9 cellular contexts compared by ENCODE assay signal in the genomic region with DNA sequence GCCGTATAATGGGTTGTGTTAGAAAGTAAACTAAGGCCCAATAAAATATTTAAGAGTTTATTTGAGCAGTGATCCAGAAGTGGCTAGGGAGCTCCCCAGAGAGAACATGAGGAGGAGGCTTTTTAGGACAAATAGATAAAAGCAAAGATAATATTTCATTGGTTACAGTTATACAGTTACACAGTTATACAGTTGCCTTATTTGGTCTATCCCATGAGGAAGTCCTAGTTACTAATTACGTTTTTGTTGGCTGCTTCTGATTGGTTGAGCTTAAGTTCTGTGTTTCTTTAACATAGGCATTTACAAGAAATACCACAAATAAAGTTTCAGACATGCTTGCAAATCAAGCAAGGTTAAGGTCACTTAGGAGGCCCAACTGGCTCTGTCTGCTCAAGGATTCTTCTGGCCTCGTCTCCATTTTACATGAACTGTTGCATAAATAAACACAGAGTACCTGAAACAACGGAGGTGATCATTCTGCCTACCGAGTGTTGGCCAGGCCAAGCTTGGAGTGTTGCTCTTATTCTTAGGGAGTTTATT. TPM values are rescaled to one million over a fixed set of nuclear protein-coding genes. Genes with fewer than 3 reads are reported as not detected.
DNase-seq lines count a peak whose midpoint lies in the region; ATAC-seq, FAIRE-seq and TF ChIP-seq lines count a peak whose summit lies in the region.
"Had no signal": no experiment of that assay in that cellular context is flagged by ENCODE, and none has a peak within 500 bp of the region (broad histone marks: within the 10 kb centered on the region; RNA-seq: fewer than 3 reads in every experiment).

No MANE protein-coding gene starts in this region.

- H3K9me3 Mint-ChIP-seq in IgD-negative memory B cell (peaks cover 0 to 2% (median 0%) of the 10 kb centered on the region in 3 donors), astrocyte (ENCODE audit: unreplicated experiment) (peaks cover 9% of the 10 kb centered on the region)
- no peaks in the 10 kb centered on the region for H3K9me3 Mint-ChIP-seq in stimulated activated effector memory CD8-positive, alpha-beta T cell treated with anti-CD3 and anti-CD28 coated beads, Interleukin-12 subunit alpha, Interleukin-12 subunit beta, amount 100 ng/mL, for 72 hours

- ATAC-seq in GM21423 (IDR thresholded peaks at IDR 0.05; ENCODE audit: unreplicated experiment) (peak; percentile 83), GM21737 (IDR thresholded peaks at IDR 0.05; ENCODE audit: unreplicated experiment) (no peak)
- ATAC-seq in stimulated activated effector memory CD8-positive, alpha-beta T cell treated with anti-CD3 and anti-CD28 coated beads, Interleukin-12 subunit alpha, Interleukin-12 subunit beta, amount 100 ng/mL, for 72 hours, result peak; percentile 70

- H3K27me3 Mint-ChIP-seq in IgD-negative memory B cell (peaks cover 40% of the 10 kb centered on the region), astrocyte (ENCODE audit: low read depth, unreplicated experiment) (peaks cover 71% of the 10 kb centered on the region)

- H3K4me3 Mint-ChIP-seq in IgD-negative memory B cell (peak overlapping the region; percentile 88 to 98 (median 92)), astrocyte (ENCODE audit: unreplicated experiment) (peak overlapping the region; percentile 55)
- H3K4me3 Mint-ChIP-seq in stimulated activated effector memory CD8-positive, alpha-beta T cell treated with anti-CD3 and anti-CD28 coated beads, Interleukin-12 subunit alpha, Interleukin-12 subunit beta, amount 100 ng/mL, for 72 hours, result peak overlapping the region; percentile 61

- H3K36me3 Mint-ChIP-seq in IgD-negative memory B cell (no peaks in the 10 kb centered on the region), astrocyte (ENCODE audit: low read depth, unreplicated experiment) (peaks cover 7% of the 10 kb centered on the region)
- no peaks in the 10 kb centered on the region for H3K36me3 Mint-ChIP-seq in stimulated activated effector memory CD8-positive, alpha-beta T cell treated with anti-CD3 and anti-CD28 coated beads, Interleukin-12 subunit alpha, Interleukin-12 subunit beta, amount 100 ng/mL, for 72 hours

- no peaks in the 10 kb centered on the region for H3K79me2 ChIP-seq in astrocyte (ENCODE audit: insufficient read depth, low read length)

- H3K4me1 ChIP-seq in astrocyte (ENCODE audit: insufficient read depth, low read length) (no peaks in the 10 kb centered on the region), iPS-15b (ENCODE audit: control insufficient read depth, insufficient read depth, low read length) (peaks cover 9% of the 10 kb centered on the region)
- H3K4me1 ChIP-seq: SJCRH30 had no signal

- H3K4me3 ChIP-seq in astrocyte (ENCODE audit: insufficient read depth, low read depth, low read length) (no peak overlapping the region), iPS-15b (ENCODE audit: low read depth, low read length) (peak overlapping the region; percentile 51)
- H3K4me3 ChIP-seq: SJCRH30 had no signal

- DNase-seq in EL, result peak; percentile 71
- peak; percentile 46 for DNase-seq in astrocyte (ENCODE audit: low read depth)
- peak in 1 of 2 donors; percentile 46 for DNase-seq in stimulated activated effector memory CD8-positive, alpha-beta T cell treated with anti-CD3 and anti-CD28 coated beads, Interleukin-12 subunit alpha, Interleukin-12 subunit beta, amount 100 ng/mL, for 72 hours (ENCODE audit: low spot score in 2 of 2)
- DNase-seq in COLO668 (lab: John Stamatoyannopoulos, UW; ENCODE audit: unreplicated experiment), result no peak

- H3K4me1 Mint-ChIP-seq in IgD-negative memory B cell (peaks cover 1 to 12% (median 5%) of the 10 kb centered on the region in 3 donors), astrocyte (ENCODE audit: low read depth, unreplicated experiment) (peaks cover 2% of the 10 kb centered on the region)
- H3K4me1 Mint-ChIP-seq in stimulated activated effector memory CD8-positive, alpha-beta T cell treated with anti-CD3 and anti-CD28 coated beads, Interleukin-12 subunit alpha, Interleukin-12 subunit beta, amount 100 ng/mL, for 72 hours, result peaks cover 16% of the 10 kb centered on the region

- no peak overlapping the region for H3K27ac ChIP-seq in astrocyte (ENCODE audit: low read depth, low read length)
- H3K27ac ChIP-seq: SJCRH30 had no signal

- TF ChIP-seq CTCF in astrocyte (IDR thresholded peaks at IDR 0.05; ENCODE audit: insufficient read depth, low read depth, low read length), result no peak

- H3K27me3 ChIP-seq in astrocyte (ENCODE audit: insufficient read depth, low read length), result peaks cover 20% of the 10 kb centered on the region
- H3K27me3 ChIP-seq in iPS-15b (ENCODE audit: control insufficient read depth, insufficient read depth, low read length), result peaks cover 43% of the 10 kb centered on the region
- H3K27me3 ChIP-seq: SJCRH30 had no signal

- peak overlapping the region; percentile 74 for H3K4me2 ChIP-seq in astrocyte (ENCODE audit: low read length)

- H4K20me1 ChIP-seq in astrocyte (ENCODE audit: insufficient read depth, low read length), result no peaks in the 10 kb centered on the region

- no peaks in the 10 kb centered on the region for H3K9me3 ChIP-seq in astrocyte (ENCODE audit: insufficient read depth, low read depth, low read length)
- H3K9me3 ChIP-seq in iPS-15b (ENCODE audit: control insufficient read depth, insufficient read depth, low read length), result no peaks in the 10 kb centered on the region
- H3K9me3 ChIP-seq: SJCRH30 had no signal

- H3K9ac ChIP-seq in astrocyte (ENCODE audit: low read length) (no peak overlapping the region), iPS-15b (ENCODE audit: low read depth, low read length) (no peak overlapping the region)

- no peak for FAIRE-seq in astrocyte (lab: Jason Lieb, UNC)

- no peaks in the 10 kb centered on the region for H3K36me3 ChIP-seq in astrocyte (ENCODE audit: insufficient read depth, low read length)
- no peaks in the 10 kb centered on the region for H3K36me3 ChIP-seq in iPS-15b (ENCODE audit: control insufficient read depth, insufficient read depth, low read length)
- H3K36me3 ChIP-seq: SJCRH30 had no signal

- no peak overlapping the region for H2AFZ ChIP-seq in astrocyte (ENCODE audit: low read depth, low read length)

- peak overlapping the region in 1 of 3 donors; percentile 12 for H3K27ac Mint-ChIP-seq in IgD-negative memory B cell
- H3K27ac Mint-ChIP-seq in astrocyte (ENCODE audit: unreplicated experiment), result no peak overlapping the region
- no peak overlapping the region for H3K27ac Mint-ChIP-seq in stimulated activated effector memory CD8-positive, alpha-beta T cell treated with anti-CD3 and anti-CD28 coated beads, Interleukin-12 subunit alpha, Interleukin-12 subunit beta, amount 100 ng/mL, for 72 hours

RNA-seq across cellular contexts. Expression of a gene that starts 7.0 kb away (rescaled TPM):
- polyA plus RNA-seq in IgD-negative memory B cell, result not detected
- 9.9 and 13.2 TPM in 2 replicates for total RNA-seq in astrocyte
- total RNA-seq: SJCRH30 had no signal

RNA-seq across cellular contexts. Expression of a gene that starts 32.3 kb away (rescaled TPM):
- polyA plus RNA-seq in IgD-negative memory B cell, result not detected
- not detected in 2 replicates for total RNA-seq in astrocyte
- total RNA-seq: SJCRH30 had no signal
